ENCODE assay signal across 8 cellular contexts in the genomic region with DNA sequence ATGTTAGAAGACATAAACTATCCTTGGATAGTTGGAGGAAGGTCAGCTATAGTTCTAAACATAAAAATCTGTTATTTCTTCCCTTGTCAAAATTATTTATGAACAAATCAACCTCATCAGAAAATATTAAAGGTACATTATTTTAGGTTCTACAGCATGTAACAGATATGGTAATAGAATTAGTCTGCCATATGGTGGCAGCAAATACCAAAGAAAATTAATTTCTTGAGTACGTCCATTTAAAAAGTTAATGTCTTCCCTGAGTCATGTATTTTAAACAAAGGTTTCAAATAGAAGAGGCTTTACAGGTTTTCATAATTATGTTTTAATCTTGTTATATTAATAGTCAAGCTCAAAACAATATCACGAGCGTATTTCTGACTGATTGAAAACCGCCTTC. TPM values are rescaled to one million over a fixed set of nuclear protein-coding genes. Genes with fewer than 3 reads are reported as not detected.
DNase-seq lines count a peak whose midpoint lies in the region; ATAC-seq and TF ChIP-seq lines count a peak whose summit lies in the region.

No MANE protein-coding gene starts in this region.

- TF ChIP-seq POLR2A in gastroesophageal sphincter (IDR thresholded peaks at IDR 0.05) (no peak), tibial nerve (IDR thresholded peaks at IDR 0.05) (no peak)

- ATAC-seq in gastroesophageal sphincter (no peak), HG03469 (IDR thresholded peaks at IDR 0.05; ENCODE audit: unreplicated experiment) (no peak), GM18873 (IDR thresholded peaks at IDR 0.05; ENCODE audit: low FRiP score, unreplicated experiment) (no peak), GM21360 (IDR thresholded peaks at IDR 0.05; ENCODE audit: unreplicated experiment) (no peak)

- peak; percentile 63 for DNase-seq in ACHN
- no peak for DNase-seq in GM13976 (ENCODE audit: low spot score)
- DNase-seq in SK-MEL-5 (ENCODE audit: low read depth, low spot score) = peak; percentile 82
- DNase-seq in tibial nerve (ENCODE audit: low spot score in 2 of 2) = no peak

- H3K27me3 ChIP-seq in gastroesophageal sphincter (no peaks in the 10 kb centered on the region), tibial nerve (no peaks in the 10 kb centered on the region)

- TF ChIP-seq EP300 in gastroesophageal sphincter (IDR thresholded peaks at IDR 0.05) = no peak
- no peak for TF ChIP-seq EP300 in tibial nerve (IDR thresholded peaks at IDR 0.05)

- peak; percentile 3 for TF ChIP-seq CTCF in GM13976 (IDR thresholded peaks at IDR 0.05; ENCODE audit: borderline replicate concordance, control extremely low read depth, extremely low read depth, insufficient read depth, missing control alignments)
- TF ChIP-seq CTCF in gastroesophageal sphincter (IDR thresholded peaks at IDR 0.05) = peak; percentile 24 to 58 (median 48)
- TF ChIP-seq CTCF in tibial nerve (IDR thresholded peaks at IDR 0.05) = peak in 4 of 5 experiments; percentile 37 to 65 (median 44)

- H3K36me3 ChIP-seq in gastroesophageal sphincter (no peaks in the 10 kb centered on the region), tibial nerve (no peaks in the 10 kb centered on the region)

- no peak overlapping the region for H3K27ac ChIP-seq in gastroesophageal sphincter
- H3K27ac ChIP-seq in tibial nerve = peak overlapping the region in 1 of 4 donors; percentile 57

- H3K9me3 ChIP-seq in gastroesophageal sphincter (no peaks in the 10 kb centered on the region), tibial nerve (no peaks in the 10 kb centered on the region)

- no peak overlapping the region for H3K4me3 ChIP-seq in gastroesophageal sphincter
- H3K4me3 ChIP-seq in tibial nerve = no peak overlapping the region

- WGBS in gastroesophageal sphincter (ENCODE audit: low coverage in 1 of 2), 2 donors = 16% methylated on average over 4 of the region's 4 CpGs
- WGBS in tibial nerve, 2 donors = 23 to 25% methylated on average over 4 of the region's 4 CpGs

- peaks cover 0 to 25% (median 0%) of the 10 kb centered on the region in 3 donors for H3K4me1 ChIP-seq in gastroesophageal sphincter
- H3K4me1 ChIP-seq in tibial nerve = peaks cover 0 to 43% (median 7%) of the 10 kb centered on the region in 4 donors

- in situ Hi-C loops in ACHN (cut with HindIII; ENCODE audit: low pct_ligation_motif_present, low pct_unique_long_range_greater_than_20kb, low sequenced_read_pairs) = no loop called here
- in situ Hi-C loops in GM13976 (cut with MboI; ENCODE audit: low sequenced_read_pairs, unreplicated experiment) = no loop called here
- in situ Hi-C loops in SK-MEL-5 (cut with HindIII; ENCODE audit: low pct_unique_long_range_greater_than_20kb, low sequenced_read_pairs) = no loop called here

RNA-seq across cellular contexts. Expression of gene ANKRD28, which starts 17.9 kb away (rescaled TPM):
- 273 and 279 TPM in 2 replicates for total RNA-seq in SK-MEL-5 (2014; rRNA removed; shearing (Covaris generic))
- polyA plus RNA-seq in SK-MEL-5 (2015; cell fraction: cytosol; rRNA removed) = 120 and 151 TPM in 2 replicates
- 671 and 692 TPM in 2 replicates for polyA plus RNA-seq in SK-MEL-5 (2015; cell fraction: nucleus; rRNA removed)
- total RNA-seq in gastroesophageal sphincter = 10 to 100 TPM; 26.8 to 55.9 (median 43.6) TPM
- total RNA-seq in tibial nerve = 10 to 100 TPM; 78.3 to 93.6 (median 81.0) TPM

Comparison
In these comparisons a context has a peak if more than half of its experiments do, and no peak if none do; other contexts are left out.
1. DNase-seq: peak in ACHN (single experiment) and SK-MEL-5 (single experiment); none in GM13976 (single experiment) and tibial nerve (0 of 2).
2. Peak in every context shown above with its lines, with median percentiles within 50 percentile points of each other: CTCF ChIP-seq.